Comparison of ENCODE assay signal across 11 cellular contexts in the genomic region with DNA sequence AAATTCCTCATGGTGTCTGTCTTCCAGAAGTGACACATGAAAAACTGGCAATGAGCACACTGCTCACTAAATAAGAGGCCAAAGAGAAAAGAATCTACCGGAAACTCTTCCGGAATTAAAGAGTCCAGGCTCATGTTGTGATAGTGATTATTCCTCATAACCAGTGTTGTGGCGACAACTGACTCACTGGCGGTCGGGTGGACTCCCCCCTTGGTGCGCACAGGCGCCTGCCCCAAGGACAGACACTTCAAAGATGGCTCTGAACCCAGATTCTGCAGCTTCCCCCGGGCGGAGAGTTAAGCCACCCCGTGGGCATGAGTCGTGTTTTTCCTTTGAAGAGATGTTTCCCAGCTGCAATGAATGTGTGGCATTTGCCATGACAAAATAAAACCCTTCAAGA. TPM values are rescaled to one million over a fixed set of nuclear protein-coding genes. Genes with fewer than 3 reads are reported as not detected.
DNase-seq lines count a peak whose midpoint lies in the region; ATAC-seq, FAIRE-seq and TF ChIP-seq lines count a peak whose summit lies in the region.
"Had no signal": no experiment of that assay in that cellular context is flagged by ENCODE, and none has a peak within 500 bp of the region (broad histone marks: within the 10 kb centered on the region; RNA-seq: fewer than 3 reads in every experiment).

No MANE protein-coding gene starts in this region.

- H3K27ac ChIP-seq in K562 (ENCODE audit: extremely low read depth, low read depth, low read length) (no peak overlapping the region), upper lobe of right lung (peak overlapping the region; percentile 6)
- H3K27ac ChIP-seq: BLaER1 had no signal

- H3K4me3 Mint-ChIP-seq in natural killer cell treated with Interleukin-12 subunit alpha and Interleukin-12 subunit beta and Interleukin-15 and Interleukin-18, amount 100 ng/mL, for 72 hours = no peak overlapping the region

- H3K27me3 ChIP-seq in K562 (ENCODE audit: control insufficient read depth in 2 of 2, insufficient read depth in 2 of 2, low read length in 2 of 2) (peaks cover 0 to 7% of the 10 kb centered on the region in 2 experiments; a peak in 2 of 5 replicates), upper lobe of right lung (no peaks in the 10 kb centered on the region)
- H3K27me3 ChIP-seq: BLaER1 had no signal

- H3K4me3 ChIP-seq in K562 (no peak overlapping the region), upper lobe of right lung (no peak overlapping the region)
- H3K4me3 ChIP-seq: BLaER1 had no signal

- no peak overlapping the region for H3K4me2 ChIP-seq in K562 (ENCODE audit: insufficient read depth, low read length)
- H3K4me2 ChIP-seq: BLaER1 had no signal

- TF ChIP-seq EP300 in K562 (IDR thresholded peaks at IDR 0.05; ENCODE audit: low read length) = no peak

- no peaks in the 10 kb centered on the region for H3K9me3 Mint-ChIP-seq in natural killer cell treated with Interleukin-12 subunit alpha and Interleukin-12 subunit beta and Interleukin-15 and Interleukin-18, amount 100 ng/mL, for 72 hours

- no peak overlapping the region for H3K9ac ChIP-seq in K562 (ENCODE audit: insufficient read depth in 1 of 2, low read depth in 2 of 2, low read length in 2 of 2)
- H3K9ac ChIP-seq: BLaER1 had no signal

- CTCF ChIA-PET in K562 (lab: Yijun Ruan, JAX; ENCODE audit: low intra/inter-chr PET ratio) = no interaction called here

- H3K9me1 ChIP-seq in K562 (ENCODE audit: control insufficient read depth, insufficient read depth, low read length) = no peaks in the 10 kb centered on the region

- no peaks in the 10 kb centered on the region for H3K79me2 ChIP-seq in K562 (ENCODE audit: control insufficient read depth, insufficient read depth, low read length)

- H3K27me3 Mint-ChIP-seq in natural killer cell treated with Interleukin-12 subunit alpha and Interleukin-12 subunit beta and Interleukin-15 and Interleukin-18, amount 100 ng/mL, for 72 hours = peaks cover 12 to 28% of the 10 kb centered on the region in 2 donors

- H2AFZ ChIP-seq in K562 (ENCODE audit: low read depth, low read length) = peak overlapping the region; percentile 92

- H3K4me1 ChIP-seq in K562 (replicated peaks in 1 of 2; ENCODE audit: control insufficient read depth in 2 of 2, insufficient read depth in 2 of 2, low read length in 2 of 2) = peaks cover 2 to 9% of the 10 kb centered on the region in 2 experiments; a peak in 4 of 5 replicates
- peaks cover 3% of the 10 kb centered on the region for H3K4me1 ChIP-seq in upper lobe of right lung
- H3K4me1 ChIP-seq: BLaER1 had no signal

- POLR2A ChIA-PET in K562 (lab: Yijun Ruan, JAX) = interaction anchor here (1.2 kb wide), 1 partner anchor 11 kb away, joined by 4 read pairs; a partner anchor contains a TSS

- no peak for DNase-seq in Right ventricle myocardium superior
- no peak for DNase-seq in Right ventricle myocardium inferior (ENCODE audit: missing footprints)
- DNase-seq in K562 (ENCODE audit: extremely low read depth in 1 of 4, low spot score in 3 of 4) = no peak
- DNase-seq in lung microvascular endothelial cell (ENCODE audit: low read depth in 2 of 2) = peak; percentile 61 to 81
- DNase-seq in upper lobe of right lung = no peak
- no peak for DNase-seq in natural killer cell treated with Interleukin-12 subunit alpha and Interleukin-12 subunit beta and Interleukin-15 and Interleukin-18, amount 100 ng/mL, for 72 hours (ENCODE audit: low spot score)
- no peak for DNase-seq in NCI-H1105 (lab: John Stamatoyannopoulos, UW)
- DNase-seq in NCI-H1105 treated with DMSO at 0.1 percent for 48 hours (lab: John Stamatoyannopoulos, UW) = no peak
- DNase-seq: mammary epithelial cell, NCI-H510A treated with DMSO at 0.1 percent for 48 hours had no signal

- no peaks in the 10 kb centered on the region for H4K20me1 ChIP-seq in K562 (replicated peaks; ENCODE audit: control insufficient read depth, insufficient read depth, low read length)
- H4K20me1 ChIP-seq: BLaER1 had no signal

- no peak for TF ChIP-seq CTCF in K562 (IDR thresholded peaks at IDR 0.05 in 2 of 3, conservative IDR thresholded peaks at IDR 0.05 in 1 of 3; ENCODE audit: insufficient read depth in 2 of 3, low read depth in 1 of 3, low read length in 3 of 3)
- TF ChIP-seq CTCF in upper lobe of right lung (IDR thresholded peaks at IDR 0.05) = no peak

- BruUV-seq in K562 (replicated peaks; lab: Mats Ljungman, UMichigan) = no TSS peak

- TF ChIP-seq POLR2A in K562 (conservative IDR thresholded peaks at IDR 0.05) = no peak

- H3K36me3 Mint-ChIP-seq in natural killer cell treated with Interleukin-12 subunit alpha and Interleukin-12 subunit beta and Interleukin-15 and Interleukin-18, amount 100 ng/mL, for 72 hours = no peaks in the 10 kb centered on the region

- H3K36me3 ChIP-seq in K562 (ENCODE audit: control insufficient read depth, insufficient read depth, low read length) (no peaks in the 10 kb centered on the region), upper lobe of right lung (no peaks in the 10 kb centered on the region)
- H3K36me3 ChIP-seq: BLaER1 had no signal

- in situ Hi-C loops in K562 (cut with MboI) = loop anchor here (10.0 kb wide), 1 partner anchor 211 kb away; no protein-coding TSS in a partner anchor

- peaks cover 6 to 13% of the 10 kb centered on the region in 2 donors for H3K4me1 Mint-ChIP-seq in natural killer cell treated with Interleukin-12 subunit alpha and Interleukin-12 subunit beta and Interleukin-15 and Interleukin-18, amount 100 ng/mL, for 72 hours (ENCODE audit: low read depth in 2 of 2)

- WGBS in K562 (ENCODE audit: insufficient coverage, low coverage, missing lambda C conversion rate) = 37% methylated on average over 10 of the region's 11 CpGs

- ATAC-seq in Right ventricle myocardium superior (ENCODE audit: poor library complexity) = peak; percentile 8
- ATAC-seq in Right ventricle myocardium inferior = no peak
- no peak for ATAC-seq in K562
- no peak for ATAC-seq in upper lobe of right lung
- ATAC-seq in natural killer cell treated with Interleukin-12 subunit alpha and Interleukin-12 subunit beta and Interleukin-15 and Interleukin-18, amount 100 ng/mL, for 72 hours = no peak

- intact Hi-C loops in Right ventricle myocardium superior (cut with DNase I) (loop anchor here (5.0 kb wide), 2 partner anchors 114 to 209 kb away; no protein-coding TSS in a partner anchor), Right ventricle myocardium inferior (cut with DNase I) (loop anchor here (2.0 to 10.0 kb wide), 6 partner anchors 59 to 219 kb away; a partner anchor contains a TSS), K562 (cut with micrococcal nuclease) (loop anchor here (2.0 to 5.0 kb wide), 3 partner anchors 59 to 211 kb away; a partner anchor contains a TSS), upper lobe of right lung (cut with DNase I) (loop anchor here (5.0 kb wide), 1 partner anchor 209 kb away; no protein-coding TSS in a partner anchor)

- H3K9me3 ChIP-seq in K562 (replicated peaks; ENCODE audit: control insufficient read depth, insufficient read depth, low read depth, low read length) (no peaks in the 10 kb centered on the region), upper lobe of right lung (no peaks in the 10 kb centered on the region)
- H3K9me3 ChIP-seq: BLaER1 had no signal

- FAIRE-seq in K562 (lab: Jason Lieb, UNC) = no peak

- no peak for TF ChIP-seq RAD21 in K562 (CRISPR knock-in tag; conservative IDR thresholded peaks at IDR 0.05 in 1 of 2, IDR thresholded peaks at IDR 0.05 in 1 of 2)

- no peak overlapping the region for H3K27ac Mint-ChIP-seq in natural killer cell treated with Interleukin-12 subunit alpha and Interleukin-12 subunit beta and Interleukin-15 and Interleukin-18, amount 100 ng/mL, for 72 hours

TF ChIP-seq in K562, 482 proteins besides CTCF, POLR2A, EP300 and RAD21:
- no peak for TF ChIP-seq ILF3 (IDR thresholded peaks at IDR 0.05; ENCODE audit: borderline replicate concordance)
- TF ChIP-seq, protein P1, sequence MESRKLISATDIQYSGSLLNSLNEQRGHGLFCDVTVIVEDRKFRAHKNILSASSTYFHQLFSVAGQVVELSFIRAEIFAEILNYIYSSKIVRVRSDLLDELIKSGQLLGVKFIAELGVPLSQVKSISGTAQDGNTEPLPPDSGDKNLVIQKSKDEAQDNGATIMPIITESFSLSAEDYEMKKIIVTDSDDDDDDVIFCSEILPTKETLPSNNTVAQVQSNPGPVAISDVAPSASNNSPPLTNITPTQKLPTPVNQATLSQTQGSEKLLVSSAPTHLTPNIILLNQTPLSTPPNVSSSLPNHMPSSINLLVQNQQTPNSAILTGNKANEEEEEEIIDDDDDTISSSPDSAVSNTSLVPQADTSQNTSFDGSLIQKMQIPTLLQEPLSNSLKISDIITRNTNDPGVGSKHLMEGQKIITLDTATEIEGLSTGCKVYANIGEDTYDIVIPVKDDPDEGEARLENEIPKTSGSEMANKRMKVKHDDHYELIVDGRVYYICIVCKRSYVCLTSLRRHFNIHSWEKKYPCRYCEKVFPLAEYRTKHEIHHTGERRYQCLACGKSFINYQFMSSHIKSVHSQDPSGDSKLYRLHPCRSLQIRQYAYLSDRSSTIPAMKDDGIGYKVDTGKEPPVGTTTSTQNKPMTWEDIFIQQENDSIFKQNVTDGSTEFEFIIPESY (CRISPR knock-in tag; IDR thresholded peaks at IDR 0.05) = peak; percentile 83

RNA-seq across cellular contexts. Expression of a gene that starts 10.3 kb away (rescaled TPM):
- 0.54 TPM for total RNA-seq in Right ventricle myocardium superior
- total RNA-seq in Right ventricle myocardium inferior = 0.62 TPM
- not detected in 2 replicates for total RNA-seq in K562 (2011; cell fraction: chromatin; rRNA removed; ENCODE audit: low replicate concordance)
- not detected in 2 replicates for total RNA-seq in K562 (2011; cell fraction: nucleolus; rRNA removed)
- not detected in 2 replicates for total RNA-seq in K562 (2011; cell fraction: nucleoplasm; rRNA removed)
- total RNA-seq in K562 (2014; rRNA removed) = 0.08 TPM in 1 of 2 replicates, not detected in the other
- total RNA-seq in K562 (2014; rRNA removed; fragmentation: Illumina TruSeq; extraction: Trizol) = 0.11 TPM in 1 of 2 replicates, not detected in the other
- total RNA-seq in K562 (2015; rRNA removed; fragmentation: Illumina TruSeq; extraction: Trizol) = not detected in 2 replicates
- 0.11 and 0.13 TPM in 2 replicates for total RNA-seq in K562 (2021)
- polyA plus RNA-seq in K562 (2011; rRNA removed) = 0.04 TPM in 1 of 2 replicates, not detected in the other
- polyA plus RNA-seq in K562 (2011; cell fraction: cytosol; rRNA removed) = 0.10 TPM in 2 replicates
- 0.17 TPM in 1 of 2 replicates, not detected in the other for polyA plus RNA-seq in K562 (2011; cell fraction: nucleus; rRNA removed)
- polyA plus RNA-seq in K562 (2012) = 0.62 and 0.86 TPM in 2 replicates
- not detected in 2 replicates for polyA plus RNA-seq in K562 (2014; fragmentation: Illumina TruSeq; extraction: Trizol)
- under 1 TPM; 0.53 to 0.55 TPM for polyA plus RNA-seq in K562 (2014; fragmentation: Nextera tagmentation; extraction: Ambion mirVana)
- 0.08 TPM in 1 of 2 replicates, not detected in the other for polyA plus RNA-seq in K562 (2014; rRNA removed)
- not detected in 2 replicates for polyA minus RNA-seq in K562 (2011; rRNA and poly(A)+ RNA removed)
- not detected in 2 replicates for polyA minus RNA-seq in K562 (2011; cell fraction: cytosol; rRNA and poly(A)+ RNA removed)
- not detected in 2 replicates for polyA minus RNA-seq in K562 (2011; cell fraction: nucleus; rRNA and poly(A)+ RNA removed)
- 2.4 and 3.4 TPM in 2 replicates for total RNA-seq in lung microvascular endothelial cell
- 3.8 TPM for total RNA-seq in upper lobe of right lung
- total RNA-seq in natural killer cell treated with Interleukin-12 subunit alpha and Interleukin-12 subunit beta and Interleukin-15 and Interleukin-18, amount 100 ng/mL, for 72 hours = under 1 TPM in 1 of 2 donors, not detected in 1; 0.22 TPM

Comparison
In these comparisons a context has a peak if more than half of its experiments do, and no peak if none do; other contexts are left out.
1. DNase-seq: peak in lung microvascular endothelial cell (2 of 2); none in Right ventricle myocardium superior (single experiment), Right ventricle myocardium inferior (single experiment), K562 (0 of 4), upper lobe of right lung (single experiment), natural killer cell treated with Interleukin-12 subunit alpha and Interleukin-12 subunit beta and Interleukin-15 and Interleukin-18, amount 100 ng/mL, for 72 hours (single experiment), NCI-H1105 (single experiment) and NCI-H1105 treated with DMSO at 0.1 percent for 48 hours (single experiment).